In genomic region chr19:13556552-13556951, GRCh38 we compare ENCODE assay signal across 23 cellular contexts. TPM values are rescaled to one million over a fixed set of nuclear protein-coding genes. Genes with fewer than 3 reads are reported as not detected.
"Had no signal": no experiment of that assay in that cellular context is flagged by ENCODE, and none has a peak within 500 bp of the region (broad histone marks: within the 10 kb centered on the region; RNA-seq: fewer than 3 reads in every experiment).

No MANE protein-coding gene starts in this region.

- ATAC-seq: effector memory CD8-positive, alpha-beta T cell; esophagus mucosa; gastrocnemius medialis; heart right ventricle; left cardiac atrium; left lung; left ventricle myocardium superior; lower lobe of right lung; mucosa of descending colon had no signal

- H3K27ac ChIP-seq: coronary artery, epithelial cell of prostate, esophagus squamous epithelium, gastrocnemius medialis, heart right ventricle, left lung, lower lobe of right lung had no signal

- H3K36me3 ChIP-seq: esophagus squamous epithelium, gastrocnemius medialis, heart right ventricle, left lung, lower lobe of right lung had no signal

- DNase-seq: dermis blood vessel endothelial cell; effector CD8-positive, alpha-beta T cell; effector memory CD8-positive, alpha-beta T cell; endodermal cell; erythroblast; esophagus squamous epithelium; foreskin fibroblast; foreskin melanocyte; gastrocnemius medialis; glutamatergic neuron; heart right ventricle; hippocampal formation; left cardiac atrium; left lung; left ventricle myocardium superior; lower lobe of right lung; mesenchymal stem cell; mucosa of descending colon; naive B cell had no signal

- H3K4me3 ChIP-seq: coronary artery, esophagus squamous epithelium, gastrocnemius medialis, heart right ventricle, left lung, lower lobe of right lung, mucosa of descending colon had no signal

- H3K4me1 ChIP-seq: esophagus squamous epithelium, gastrocnemius medialis, heart right ventricle, left lung, lower lobe of right lung had no signal

- H3K9me3 ChIP-seq: esophagus squamous epithelium, gastrocnemius medialis, left lung, lower lobe of right lung, mucosa of descending colon had no signal

RNA-seq across cellular contexts. Expression of gene CACNA1A, which starts 50.3 kb away (rescaled TPM):
- polyA plus RNA-seq: keratinocyte had no signal
